ENCODE assay signal across 9 cellular contexts in genomic region chr4:40908297-40908696, GRCh38.
A peak's percentile ranks its signal among the peaks of the same experiment; 100 is the strongest.
DNase-seq lines count a peak whose midpoint lies in the region; ATAC-seq and TF ChIP-seq lines count a peak whose summit lies in the region.
"Had no signal": no experiment of that assay in that cellular context is flagged by ENCODE, and none has a peak within 500 bp of the region (broad histone marks: within the 10 kb centered on the region; RNA-seq: fewer than 3 reads in every experiment).

No MANE protein-coding gene starts in this region.

- intact Hi-C loops in activated T-helper 2 cell treated with anti-CD3 and anti-CD28 coated beads, Interferon-gamma antibody, Interleukin-2, Interleukin-4, amounts not matched to agents 10 μg/mL and 5 μg/mL and 100 μg/mL, durations not matched to agents 14 hours and 24 hours and 36 hours (cut with micrococcal nuclease): loop anchor here (5.0 kb wide), 1 partner anchor 66 kb away; no protein-coding TSS in a partner anchor
- intact Hi-C loops in OCI-LY7 (cut with micrococcal nuclease; ENCODE audit: unreplicated experiment): loop anchor here (1.0 to 5.0 kb wide), 3 partner anchors 16 to 754 kb away; partner anchors contain the start of gene APBB2

- H3K9me2 ChIP-seq in OCI-LY7 (ENCODE audit: insufficient read depth, low read length): no peaks in the 10 kb centered on the region

- peak overlapping the region; percentile 85 for H3K27ac Mint-ChIP-seq in activated T-helper 2 cell treated with anti-CD3 and anti-CD28 coated beads, Interferon-gamma antibody, Interleukin-2, Interleukin-4, amounts not matched to agents 10 μg/mL and 5 μg/mL and 100 μg/mL, durations not matched to agents 14 hours and 24 hours and 36 hours

- H3K4me2 ChIP-seq in OCI-LY7 (ENCODE audit: low read length): no peak overlapping the region

- H3K4me3 Mint-ChIP-seq in activated T-helper 2 cell treated with anti-CD3 and anti-CD28 coated beads, Interferon-gamma antibody, Interleukin-2, Interleukin-4, amounts not matched to agents 10 μg/mL and 5 μg/mL and 100 μg/mL, durations not matched to agents 14 hours and 24 hours and 36 hours (ENCODE audit: low read depth): no peak overlapping the region

- H3K27ac ChIP-seq in OCI-LY7 (ENCODE audit: low read depth, low read length, poor library complexity, severe bottlenecking): no peak overlapping the region

- H3K36me3 Mint-ChIP-seq in activated T-helper 2 cell treated with anti-CD3 and anti-CD28 coated beads, Interferon-gamma antibody, Interleukin-2, Interleukin-4, amounts not matched to agents 10 μg/mL and 5 μg/mL and 100 μg/mL, durations not matched to agents 14 hours and 24 hours and 36 hours (ENCODE audit: low read depth): no peaks in the 10 kb centered on the region

- no peak for DNase-seq in activated T-helper 2 cell treated with anti-CD3 and anti-CD28 coated beads, Interferon-gamma antibody, Interleukin-2, Interleukin-4, amounts not matched to agents 10 μg/mL and 5 μg/mL and 100 μg/mL, durations not matched to agents 14 hours and 24 hours and 36 hours (ENCODE audit: low spot score)
- DNase-seq in mucosa of gallbladder (ENCODE audit: low spot score): peak; percentile 47
- DNase-seq in activated CD4-positive, CD25-positive, alpha-beta regulatory T cell treated with anti-CD3 and anti-CD28 coated beads, Interleukin-2, amount 50 U/mL, for 72 hours: no peak
- no peak for DNase-seq in amniotic stem cell (lab: John Stamatoyannopoulos, UW)
- no peak for DNase-seq in OCI-LY7 (ENCODE audit: low spot score)
- DNase-seq in NCI-H345 (lab: John Stamatoyannopoulos, UW): no peak

- TF ChIP-seq CTCF in OCI-LY7 (conservative IDR thresholded peaks at IDR 0.05; ENCODE audit: low read length): no peak

- H2AFZ ChIP-seq in OCI-LY7 (ENCODE audit: low read length): no peak overlapping the region

- no peaks in the 10 kb centered on the region for H3K27me3 Mint-ChIP-seq in activated T-helper 2 cell treated with anti-CD3 and anti-CD28 coated beads, Interferon-gamma antibody, Interleukin-2, Interleukin-4, amounts not matched to agents 10 μg/mL and 5 μg/mL and 100 μg/mL, durations not matched to agents 14 hours and 24 hours and 36 hours (ENCODE audit: low read depth)

- CTCF ChIA-PET in OCI-LY7 (lab: Charles Lee; ENCODE audit: unreplicated experiment): interaction anchor here (0.6 to 1.2 kb wide), 6 partner anchors 15 to 351 kb away, joined by 3 to 6 read pairs (median 3); no protein-coding TSS in a partner anchor

- H3K4me3 ChIP-seq in OCI-LY7 (ENCODE audit: low read depth, low read length, poor library complexity, severe bottlenecking): no peak overlapping the region

- no peaks in the 10 kb centered on the region for H3K79me2 ChIP-seq in OCI-LY7 (ENCODE audit: insufficient read depth, low read depth, low read length)

- H3K9me3 Mint-ChIP-seq in activated T-helper 2 cell treated with anti-CD3 and anti-CD28 coated beads, Interferon-gamma antibody, Interleukin-2, Interleukin-4, amounts not matched to agents 10 μg/mL and 5 μg/mL and 100 μg/mL, durations not matched to agents 14 hours and 24 hours and 36 hours: no peaks in the 10 kb centered on the region
- H3K9me3 Mint-ChIP-seq: activated T-cell treated with anti-CD3 and anti-CD28 coated beads, Interleukin-2, amount 50 U/mL, for 4 hours had no signal

- POLR2A ChIA-PET in OCI-LY7 (lab: Charles Lee): interaction anchor here (0.6 to 1.0 kb wide), 3 partner anchors 8 to 308 kb away, joined by 3 read pairs; no protein-coding TSS in a partner anchor

- H3K4me1 Mint-ChIP-seq in activated T-helper 2 cell treated with anti-CD3 and anti-CD28 coated beads, Interferon-gamma antibody, Interleukin-2, Interleukin-4, amounts not matched to agents 10 μg/mL and 5 μg/mL and 100 μg/mL, durations not matched to agents 14 hours and 24 hours and 36 hours (ENCODE audit: low read depth): peaks cover 21% of the 10 kb centered on the region

- no peaks in the 10 kb centered on the region for H3K36me3 ChIP-seq in OCI-LY7 (ENCODE audit: insufficient read depth, low read length)

- H4K20me1 ChIP-seq in OCI-LY7 (ENCODE audit: insufficient read depth, low read length): no peaks in the 10 kb centered on the region

- ATAC-seq in GM18519 (IDR thresholded peaks at IDR 0.05; ENCODE audit: low FRiP score, unreplicated experiment): peak; percentile 16
- ATAC-seq in HG02870 (IDR thresholded peaks at IDR 0.05; ENCODE audit: unreplicated experiment): peak; percentile 19

- H3K9me3 ChIP-seq in OCI-LY7 (ENCODE audit: low read length): no peaks in the 10 kb centered on the region

- no TSS peak for BruUV-seq in OCI-LY7 (replicated peaks; lab: Mats Ljungman, UMichigan)

- H3K4me1 ChIP-seq in OCI-LY7 (ENCODE audit: insufficient read depth, low read length, poor library complexity, severe bottlenecking): peaks cover 5% of the 10 kb centered on the region
